In the genomic region with DNA sequence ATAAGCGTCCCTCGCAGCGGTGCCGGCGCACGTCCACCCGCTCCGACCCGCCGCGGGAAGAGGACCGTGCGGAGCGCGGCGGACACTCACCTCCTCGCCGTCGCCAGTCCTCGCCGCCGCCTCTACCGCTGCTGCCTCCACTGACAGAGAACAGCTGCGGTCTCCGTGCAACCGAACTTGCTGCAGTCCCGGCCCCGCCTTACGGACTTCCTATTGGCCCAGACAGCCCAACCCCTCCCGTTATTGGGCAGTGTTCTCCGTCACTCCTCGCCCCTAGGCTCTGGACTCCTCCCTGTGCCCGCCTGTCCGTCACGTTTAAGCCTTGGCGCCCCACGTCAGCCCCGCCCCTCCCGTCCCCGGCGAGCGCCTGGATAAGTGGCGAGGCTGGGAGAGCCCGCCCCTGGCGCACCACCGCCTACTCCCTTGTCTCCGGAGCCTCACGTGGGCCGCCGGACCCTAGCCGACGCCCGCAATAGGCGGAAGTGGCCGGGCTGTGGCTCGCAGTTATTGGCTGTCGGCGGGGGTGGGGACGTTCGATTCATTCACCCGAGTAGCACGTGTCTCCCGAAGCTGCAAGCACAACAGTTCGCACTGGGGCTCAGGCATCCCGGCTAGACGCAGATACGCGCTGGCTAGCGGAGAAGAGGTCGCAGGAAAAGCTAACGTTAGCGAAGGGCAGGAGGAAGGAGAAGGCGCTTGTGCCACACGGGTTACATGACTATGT, we compare ENCODE assay signal across 8 cellular contexts. TPM values are rescaled to one million over a fixed set of nuclear protein-coding genes. Genes with fewer than 3 reads are reported as not detected.
A peak's percentile ranks its signal among the peaks of the same experiment; 100 is the strongest.
DNase-seq lines count a peak whose midpoint lies in the region; ATAC-seq and TF ChIP-seq lines count a peak whose summit lies in the region.

TSS of gene PC (minus strand) at position 152 of the 724 bp plus-strand sequence. CDS start 86,224 bp downstream, outside the sequence.

- TF ChIP-seq CTCF in foreskin keratinocyte (conservative IDR thresholded peaks at IDR 0.05) (no peak), neural progenitor cell (IDR thresholded peaks at IDR 0.05) (no peak)

- H3K27me3 ChIP-seq in H7 (ENCODE audit: control insufficient read depth, insufficient read depth, low read length) (peaks cover 1% of the 10 kb centered on the region; the same call in 1 of the 2 replicates), MG63 (no peaks in the 10 kb centered on the region), foreskin keratinocyte (no peaks in the 10 kb centered on the region), neural progenitor cell (peaks cover 14% of the 10 kb centered on the region), stomach smooth muscle (ENCODE audit: control insufficient read depth in 1 of 2, insufficient read depth in 2 of 2, low read length in 2 of 2) (no peaks in the 10 kb centered on the region)

- peaks cover 5% of the 10 kb centered on the region for H3K79me2 ChIP-seq in neural progenitor cell (ENCODE audit: low read depth)

- H3K4me1 Mint-ChIP-seq in activated naive CD4-positive, alpha-beta T cell treated with anti-CD3 and anti-CD28 coated beads for 36 hours (ENCODE audit: low read depth), result peaks cover 16% of the 10 kb centered on the region
- peaks cover 28% of the 10 kb centered on the region for H3K4me1 Mint-ChIP-seq in neural progenitor cell

- H3K36me3 Mint-ChIP-seq in activated naive CD4-positive, alpha-beta T cell treated with anti-CD3 and anti-CD28 coated beads for 36 hours (ENCODE audit: low read depth), result no peaks in the 10 kb centered on the region
- no peaks in the 10 kb centered on the region for H3K36me3 Mint-ChIP-seq in neural progenitor cell

- peak within 1 kb of the TSS; percentile 21 for H3K9ac ChIP-seq in neural progenitor cell
- peak within 1 kb of the TSS in 1 of 2 donors; percentile 55 for H3K9ac ChIP-seq in stomach smooth muscle (ENCODE audit: low read length in 2 of 2)

- H3K27ac ChIP-seq in foreskin keratinocyte, result no peak within 1 kb of the TSS
- peak within 1 kb of the TSS; percentile 90 for H3K27ac ChIP-seq in neural progenitor cell
- H3K27ac ChIP-seq in stomach smooth muscle (ENCODE audit: low read length), result peak within 1 kb of the TSS; percentile 64

- H3K4me3 ChIP-seq in H7 (ENCODE audit: insufficient read depth, low read depth, low read length) (peak within 1 kb of the TSS; percentile 82), MG63 (peak within 1 kb of the TSS; percentile 64), neural progenitor cell (peak within 1 kb of the TSS; percentile 68), stomach smooth muscle (ENCODE audit: low read length in 2 of 2) (peak within 1 kb of the TSS; percentile 60 to 80)

- in situ Hi-C loops in SK-MEL-5 (cut with HindIII; ENCODE audit: low pct_unique_long_range_greater_than_20kb, low sequenced_read_pairs), result no loop called here

- H3K36me3 ChIP-seq in H7 (replicated peaks; ENCODE audit: control insufficient read depth, insufficient read depth, low read length), result no peaks in the 10 kb centered on the region
- H3K36me3 ChIP-seq in MG63, result no peaks in the 10 kb centered on the region
- no peaks in the 10 kb centered on the region for H3K36me3 ChIP-seq in neural progenitor cell
- H3K36me3 ChIP-seq in stomach smooth muscle (ENCODE audit: control insufficient read depth in 2 of 2, insufficient read depth in 2 of 2, low read length in 2 of 2), result no peaks in the 10 kb centered on the region

- H3K27ac Mint-ChIP-seq in activated naive CD4-positive, alpha-beta T cell treated with anti-CD3 and anti-CD28 coated beads for 36 hours, result peak within 1 kb of the TSS; percentile 17
- H3K27ac Mint-ChIP-seq in neural progenitor cell, result no peak within 1 kb of the TSS

- CTCF ChIA-PET in activated naive CD4-positive, alpha-beta T cell treated with anti-CD3 and anti-CD28 coated beads for 36 hours (lab: Charles Lee), result interaction anchor here (1.0 to 1.2 kb wide), 3 partner anchors 11 to 97 kb away, joined by 3 to 4 read pairs (median 3); no protein-coding TSS in a partner anchor

- no peaks in the 10 kb centered on the region for H3K27me3 Mint-ChIP-seq in activated naive CD4-positive, alpha-beta T cell treated with anti-CD3 and anti-CD28 coated beads for 36 hours (ENCODE audit: low read depth)
- H3K27me3 Mint-ChIP-seq in neural progenitor cell (ENCODE audit: insufficient read depth, low read depth), result peaks cover 7% of the 10 kb centered on the region

- intact Hi-C loops in activated naive CD4-positive, alpha-beta T cell treated with anti-CD3 and anti-CD28 coated beads for 36 hours (cut with micrococcal nuclease), result loop anchor here (1.0 to 10.0 kb wide), 8 partner anchors 101 to 478 kb away; partner anchors contain the start of genes ACTN3, DPP3, KDM2A and LRFN4

- no peaks in the 10 kb centered on the region for H3K9me3 Mint-ChIP-seq in activated naive CD4-positive, alpha-beta T cell treated with anti-CD3 and anti-CD28 coated beads for 36 hours
- H3K9me3 Mint-ChIP-seq in neural progenitor cell, result no peaks in the 10 kb centered on the region

- peak within 1 kb of the TSS; percentile 83 for H3K4me3 Mint-ChIP-seq in activated naive CD4-positive, alpha-beta T cell treated with anti-CD3 and anti-CD28 coated beads for 36 hours
- peak within 1 kb of the TSS; percentile 90 for H3K4me3 Mint-ChIP-seq in neural progenitor cell

- no peaks in the 10 kb centered on the region for H3K9me3 ChIP-seq in MG63
- no peaks in the 10 kb centered on the region for H3K9me3 ChIP-seq in neural progenitor cell (ENCODE audit: low read depth)
- H3K9me3 ChIP-seq in stomach smooth muscle (ENCODE audit: control insufficient read depth in 2 of 2, low read length in 2 of 2), result no peaks in the 10 kb centered on the region

- peak within 1 kb of the TSS; percentile 70 for H2AFZ ChIP-seq in neural progenitor cell (replicated peaks)

- peaks cover 29% of the 10 kb centered on the region for H3F3A ChIP-seq in neural progenitor cell (ENCODE audit: low read depth)

- H4K20me1 ChIP-seq in neural progenitor cell (ENCODE audit: low read depth), result no peaks in the 10 kb centered on the region

- H3K4me1 ChIP-seq in foreskin keratinocyte (no peaks in the 10 kb centered on the region), neural progenitor cell (peaks cover 13% of the 10 kb centered on the region), stomach smooth muscle (ENCODE audit: control insufficient read depth, insufficient read depth, low read length) (peaks cover 9% of the 10 kb centered on the region)

- H3K4me2 ChIP-seq in neural progenitor cell, result peak within 1 kb of the TSS; percentile 74

- DNase-seq in EH (ENCODE audit: low read depth) (peak; percentile 100), H7 (peak; percentile 99), MG63 (peak; percentile 100), SK-MEL-5 (ENCODE audit: low read depth, low spot score) (peak; percentile 98), foreskin keratinocyte (peak; percentile 99), neural progenitor cell (ENCODE audit: low spot score) (peak; percentile 100)
- peak; percentile 99 for DNase-seq in activated naive CD4-positive, alpha-beta T cell treated with anti-CD3 and anti-CD28 coated beads for 36 hours

- ATAC-seq in foreskin keratinocyte, result peak; percentile 95

RNA-seq across cellular contexts. Expression of gene PC, which starts in this region (rescaled TPM):
- 18.4 and 26.6 TPM in 2 replicates for total RNA-seq in H7 (2014; rRNA removed; shearing (Covaris generic))
- 7.6 and 13.0 TPM in 2 replicates for total RNA-seq in MG63 (2014; rRNA removed; shearing (Covaris generic); ENCODE audit: low replicate concordance)
- total RNA-seq in SK-MEL-5 (2014; rRNA removed; shearing (Covaris generic)), result 17.0 and 19.9 TPM in 2 replicates
- 12.1 and 15.9 TPM in 2 replicates for polyA plus RNA-seq in SK-MEL-5 (2015; cell fraction: cytosol; rRNA removed)
- polyA plus RNA-seq in SK-MEL-5 (2015; cell fraction: nucleus; rRNA removed), result 25.6 and 35.4 TPM in 2 replicates
- total RNA-seq in activated naive CD4-positive, alpha-beta T cell treated with anti-CD3 and anti-CD28 coated beads for 36 hours, result 1 to 10 TPM; 8.0 to 9.4 TPM
- total RNA-seq in foreskin keratinocyte (40.2 and 41.3 TPM in 2 replicates), neural progenitor cell (ENCODE audit: low replicate concordance) (11.4 and 20.4 TPM in 2 replicates)
- 44.9 and 46.0 TPM in 2 replicates for polyA plus RNA-seq in foreskin keratinocyte
